In the genomic region with DNA sequence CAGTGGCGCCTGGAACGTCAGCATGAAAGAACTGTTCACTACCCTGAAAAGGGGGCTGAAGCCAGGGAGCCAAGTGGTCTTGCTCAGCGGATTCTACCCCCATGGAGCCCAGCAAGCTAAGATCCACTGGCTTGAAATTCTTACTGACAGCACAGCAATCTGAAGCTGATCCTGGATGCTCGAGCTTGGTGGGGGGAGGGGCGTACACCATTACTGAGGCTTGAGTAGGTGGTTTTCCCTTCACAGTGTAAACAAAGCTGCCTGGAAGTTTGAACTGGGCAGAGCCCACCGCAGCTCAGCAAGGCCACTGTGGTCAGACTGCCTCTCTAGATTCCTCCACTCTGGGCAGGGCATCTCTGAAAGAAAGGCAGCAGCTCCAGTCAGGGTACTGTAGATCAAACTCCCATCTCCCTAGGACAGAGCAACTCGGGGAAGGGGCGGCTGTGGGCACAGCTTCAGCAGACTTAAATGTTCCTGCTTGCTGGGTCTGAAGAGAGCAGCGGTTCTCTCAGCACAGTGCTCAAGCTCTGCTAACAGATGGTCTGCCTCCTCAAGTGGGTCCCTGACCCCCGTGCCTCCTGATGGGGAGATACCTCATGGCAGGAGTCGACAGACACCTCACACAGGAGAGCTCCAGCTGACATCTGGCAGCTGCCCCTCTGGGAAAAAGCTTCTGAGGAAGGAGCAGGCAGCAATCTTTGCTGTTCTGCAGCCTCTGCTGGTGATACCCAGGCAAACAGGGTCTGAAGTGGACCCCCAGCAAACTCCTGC, we compare ENCODE assay signal across 2 cellular contexts.
TF ChIP-seq lines count a peak whose summit lies in the region.
"Not testable (repeated sequence)": the region's sequence is repeated elsewhere in the genome, so short reads cannot be mapped to it uniquely, and the experiment has no call there.

No MANE protein-coding gene starts in this region.

TF ChIP-seq in H1, 55 proteins besides CTCF, POLR2A, EP300 and RAD21:
- TF ChIP-seq ASH2L (IDR thresholded peaks at IDR 0.05; ENCODE audit: low read length): peak; percentile 39
- peak; percentile 44; the same call in 1 of the 2 replicates for TF ChIP-seq RBBP5 (IDR thresholded peaks at IDR 0.05; ENCODE audit: borderline replicate concordance, low read depth, low read length)
TF ChIP-seq in H1: peak in this region for 2; not testable (repeated sequence) for 53.

TF ChIP-seq in HepG2, 621 proteins besides CTCF, POLR2A, EP300 and RAD21:
- TF ChIP-seq ZNF501 (CRISPR knock-in tag; IDR thresholded peaks at IDR 0.05): 0 out of 2 replicates have a peak, but pooled peaks have one; percentile 16
- TF ChIP-seq, protein P1, sequence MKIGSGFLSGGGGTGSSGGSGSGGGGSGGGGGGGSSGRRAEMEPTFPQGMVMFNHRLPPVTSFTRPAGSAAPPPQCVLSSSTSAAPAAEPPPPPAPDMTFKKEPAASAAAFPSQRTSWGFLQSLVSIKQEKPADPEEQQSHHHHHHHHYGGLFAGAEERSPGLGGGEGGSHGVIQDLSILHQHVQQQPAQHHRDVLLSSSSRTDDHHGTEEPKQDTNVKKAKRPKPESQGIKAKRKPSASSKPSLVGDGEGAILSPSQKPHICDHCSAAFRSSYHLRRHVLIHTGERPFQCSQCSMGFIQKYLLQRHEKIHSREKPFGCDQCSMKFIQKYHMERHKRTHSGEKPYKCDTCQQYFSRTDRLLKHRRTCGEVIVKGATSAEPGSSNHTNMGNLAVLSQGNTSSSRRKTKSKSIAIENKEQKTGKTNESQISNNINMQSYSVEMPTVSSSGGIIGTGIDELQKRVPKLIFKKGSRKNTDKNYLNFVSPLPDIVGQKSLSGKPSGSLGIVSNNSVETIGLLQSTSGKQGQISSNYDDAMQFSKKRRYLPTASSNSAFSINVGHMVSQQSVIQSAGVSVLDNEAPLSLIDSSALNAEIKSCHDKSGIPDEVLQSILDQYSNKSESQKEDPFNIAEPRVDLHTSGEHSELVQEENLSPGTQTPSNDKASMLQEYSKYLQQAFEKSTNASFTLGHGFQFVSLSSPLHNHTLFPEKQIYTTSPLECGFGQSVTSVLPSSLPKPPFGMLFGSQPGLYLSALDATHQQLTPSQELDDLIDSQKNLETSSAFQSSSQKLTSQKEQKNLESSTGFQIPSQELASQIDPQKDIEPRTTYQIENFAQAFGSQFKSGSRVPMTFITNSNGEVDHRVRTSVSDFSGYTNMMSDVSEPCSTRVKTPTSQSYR (CRISPR knock-in tag; IDR thresholded peaks at IDR 0.05; ENCODE audit: borderline replicate concordance): peak; percentile 90; the same call in 1 of the 2 replicates
- TF ChIP-seq ZNF292 (CRISPR knock-in tag; IDR thresholded peaks at IDR 0.05; ENCODE audit: borderline replicate concordance, low read depth): peak; percentile 72
- peak; percentile 33; the same call in 1 of the 2 replicates for TF ChIP-seq SP4 (CRISPR knock-in tag; IDR thresholded peaks at IDR 0.05)
- TF ChIP-seq ZNF788 (CRISPR knock-in tag; IDR thresholded peaks at IDR 0.05; ENCODE audit: borderline replicate concordance): 0 out of 2 replicates have a peak, but pooled peaks have one; percentile 35
- peak; percentile 50; the same call in 1 of the 2 replicates for TF ChIP-seq FOXA3 (CRISPR knock-in tag; IDR thresholded peaks at IDR 0.05)
- TF ChIP-seq, protein P2, sequence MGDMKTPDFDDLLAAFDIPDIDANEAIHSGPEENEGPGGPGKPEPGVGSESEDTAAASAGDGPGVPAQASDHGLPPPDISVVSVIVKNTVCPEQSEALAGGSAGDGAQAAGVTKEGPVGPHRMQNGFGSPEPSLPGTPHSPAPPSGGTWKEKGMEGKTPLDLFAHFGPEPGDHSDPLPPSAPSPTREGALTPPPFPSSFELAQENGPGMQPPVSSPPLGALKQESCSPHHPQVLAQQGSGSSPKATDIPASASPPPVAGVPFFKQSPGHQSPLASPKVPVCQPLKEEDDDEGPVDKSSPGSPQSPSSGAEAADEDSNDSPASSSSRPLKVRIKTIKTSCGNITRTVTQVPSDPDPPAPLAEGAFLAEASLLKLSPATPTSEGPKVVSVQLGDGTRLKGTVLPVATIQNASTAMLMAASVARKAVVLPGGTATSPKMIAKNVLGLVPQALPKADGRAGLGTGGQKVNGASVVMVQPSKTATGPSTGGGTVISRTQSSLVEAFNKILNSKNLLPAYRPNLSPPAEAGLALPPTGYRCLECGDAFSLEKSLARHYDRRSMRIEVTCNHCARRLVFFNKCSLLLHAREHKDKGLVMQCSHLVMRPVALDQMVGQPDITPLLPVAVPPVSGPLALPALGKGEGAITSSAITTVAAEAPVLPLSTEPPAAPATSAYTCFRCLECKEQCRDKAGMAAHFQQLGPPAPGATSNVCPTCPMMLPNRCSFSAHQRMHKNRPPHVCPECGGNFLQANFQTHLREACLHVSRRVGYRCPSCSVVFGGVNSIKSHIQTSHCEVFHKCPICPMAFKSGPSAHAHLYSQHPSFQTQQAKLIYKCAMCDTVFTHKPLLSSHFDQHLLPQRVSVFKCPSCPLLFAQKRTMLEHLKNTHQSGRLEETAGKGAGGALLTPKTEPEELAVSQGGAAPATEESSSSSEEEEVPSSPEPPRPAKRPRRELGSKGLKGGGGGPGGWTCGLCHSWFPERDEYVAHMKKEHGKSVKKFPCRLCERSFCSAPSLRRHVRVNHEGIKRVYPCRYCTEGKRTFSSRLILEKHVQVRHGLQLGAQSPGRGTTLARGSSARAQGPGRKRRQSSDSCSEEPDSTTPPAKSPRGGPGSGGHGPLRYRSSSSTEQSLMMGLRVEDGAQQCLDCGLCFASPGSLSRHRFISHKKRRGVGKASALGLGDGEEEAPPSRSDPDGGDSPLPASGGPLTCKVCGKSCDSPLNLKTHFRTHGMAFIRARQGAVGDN (CRISPR knock-in tag; IDR thresholded peaks at IDR 0.05): peak; percentile 39
- 0 out of 2 replicates have a peak, but pooled peaks have one; percentile 21 for TF ChIP-seq GATAD2A (CRISPR knock-in tag; IDR thresholded peaks at IDR 0.05)
- peak; percentile 25 for TF ChIP-seq TEAD3 (CRISPR knock-in tag; optimal IDR thresholded peaks at IDR 0.05; ENCODE audit: borderline replicate concordance)
- TF ChIP-seq ZMYM4 (CRISPR knock-in tag; IDR thresholded peaks at IDR 0.05): peak; percentile 63
- TF ChIP-seq ARID5B (CRISPR knock-in tag; IDR thresholded peaks at IDR 0.05): peak; percentile 57; the same call in 1 of the 2 replicates
- TF ChIP-seq SOX6, FOXA1 (IDR thresholded peaks at IDR 0.05): not testable (repeated sequence)
- TF ChIP-seq SOX6 (CRISPR knock-in tag; IDR thresholded peaks at IDR 0.05): peak; percentile 42; the same call in 1 of the 2 replicates
- TF ChIP-seq PAXIP1 (CRISPR knock-in tag; conservative IDR thresholded peaks at IDR 0.05): peak; percentile 56; the same call in 1 of the 2 replicates
- TF ChIP-seq THAP9 (CRISPR knock-in tag; IDR thresholded peaks at IDR 0.05; ENCODE audit: borderline replicate concordance): peak; percentile 51; the same call in 1 of the 2 replicates
- peak; percentile 56; the same call in 1 of the 2 replicates for TF ChIP-seq TBX2 (CRISPR knock-in tag; IDR thresholded peaks at IDR 0.05; ENCODE audit: borderline replicate concordance)
- peak; percentile 49; the same call in 1 of the 2 replicates for TF ChIP-seq FOXA1 (CRISPR knock-in tag; IDR thresholded peaks at IDR 0.05)
- TF ChIP-seq ZBTB7B (CRISPR knock-in tag; IDR thresholded peaks at IDR 0.05): peak; percentile 71; the same call in 1 of the 2 replicates
TF ChIP-seq in HepG2: peak in this region for 17; not testable (repeated sequence) for 604.
